Comparison of ENCODE assay signal across 2 cellular contexts in the genomic region with DNA sequence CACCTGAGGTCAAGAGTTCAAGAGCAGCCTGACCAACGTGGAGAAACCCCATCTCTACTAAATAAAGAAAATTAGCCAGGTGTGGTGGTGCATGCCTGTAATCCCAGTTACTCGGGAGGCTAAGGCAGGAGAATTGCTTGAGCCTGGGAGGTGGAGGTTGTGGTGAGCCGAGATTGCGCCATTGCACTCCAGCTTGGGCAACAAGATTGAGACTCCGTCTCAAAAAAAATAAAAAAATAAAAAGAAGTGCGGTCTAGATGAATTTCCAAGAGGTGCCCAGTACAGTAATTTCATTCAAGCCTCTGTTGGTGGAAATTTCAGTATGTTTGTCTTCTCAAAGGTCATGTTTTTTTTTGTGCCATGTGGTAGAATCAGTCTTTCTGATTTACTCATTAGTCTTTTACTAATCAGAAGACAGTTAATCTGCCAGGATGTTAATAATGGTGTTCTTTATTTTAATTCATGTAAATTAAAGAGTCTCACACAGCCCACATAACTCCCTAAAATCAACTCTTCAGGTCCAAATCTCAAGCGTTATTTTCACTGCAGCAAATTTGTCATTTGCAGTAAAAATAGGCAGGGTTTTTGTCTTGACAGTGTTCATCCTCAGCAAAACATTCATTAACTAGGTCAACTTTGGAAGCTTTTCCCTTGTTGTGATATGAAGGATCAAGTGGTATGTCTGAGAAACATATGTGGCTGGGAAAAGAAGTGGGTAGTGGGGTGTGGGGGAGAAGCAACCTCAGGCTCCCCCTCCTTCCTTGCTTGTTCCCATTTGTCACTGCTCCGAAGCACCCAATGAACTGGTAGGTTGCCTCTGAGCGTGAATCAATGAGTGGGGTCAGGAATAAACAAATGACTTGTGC.
TF ChIP-seq lines count a peak whose summit lies in the region.

No MANE protein-coding gene starts in this region.

TF ChIP-seq in GM12878, 131 proteins besides CTCF, POLR2A, EP300 and RAD21:
- TF ChIP-seq BCL11A (IDR thresholded peaks at IDR 0.05; ENCODE audit: low read depth, low read length): 0 out of 2 replicates have a peak, but pooled peaks have one; percentile 4
- 0 out of 2 replicates have a peak, but pooled peaks have one; percentile 5 for TF ChIP-seq NFIC (IDR thresholded peaks at IDR 0.05; ENCODE audit: low read depth, low read length)
- no peak for TF ChIP-seq RCOR1 (conservative IDR thresholded peaks at IDR 0.05; ENCODE audit: low read depth, low read length)
- TF ChIP-seq FOXK2 (IDR thresholded peaks at IDR 0.05): 0 out of 2 replicates have a peak, but pooled peaks have one; percentile 16

TF ChIP-seq in liver, 16 proteins besides CTCF, POLR2A, EP300 and RAD21 (continued from another document):
- TF ChIP-seq HNF4A (conservative IDR thresholded peaks at IDR 0.05): peak; percentile 69 to 75
- no peak for TF ChIP-seq TAF1 (conservative IDR thresholded peaks at IDR 0.05)
- TF ChIP-seq, protein P1, sequence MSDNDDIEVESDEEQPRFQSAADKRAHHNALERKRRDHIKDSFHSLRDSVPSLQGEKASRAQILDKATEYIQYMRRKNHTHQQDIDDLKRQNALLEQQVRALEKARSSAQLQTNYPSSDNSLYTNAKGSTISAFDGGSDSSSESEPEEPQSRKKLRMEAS (IDR thresholded peaks at IDR 0.05): peak; percentile 22
- no peak for TF ChIP-seq FOXA1 (IDR thresholded peaks at IDR 0.05)
- no peak for TF ChIP-seq NR2F2 (IDR thresholded peaks at IDR 0.05)
- TF ChIP-seq, protein P2, sequence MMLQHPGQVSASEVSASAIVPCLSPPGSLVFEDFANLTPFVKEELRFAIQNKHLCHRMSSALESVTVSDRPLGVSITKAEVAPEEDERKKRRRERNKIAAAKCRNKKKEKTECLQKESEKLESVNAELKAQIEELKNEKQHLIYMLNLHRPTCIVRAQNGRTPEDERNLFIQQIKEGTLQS (IDR thresholded peaks at IDR 0.05): no peak
- no peak for TF ChIP-seq YY1 (IDR thresholded peaks at IDR 0.05)
- TF ChIP-seq HNF4G (IDR thresholded peaks at IDR 0.05): peak; percentile 56
- TF ChIP-seq JUND (IDR thresholded peaks at IDR 0.05): no peak
- TF ChIP-seq, protein P3, sequence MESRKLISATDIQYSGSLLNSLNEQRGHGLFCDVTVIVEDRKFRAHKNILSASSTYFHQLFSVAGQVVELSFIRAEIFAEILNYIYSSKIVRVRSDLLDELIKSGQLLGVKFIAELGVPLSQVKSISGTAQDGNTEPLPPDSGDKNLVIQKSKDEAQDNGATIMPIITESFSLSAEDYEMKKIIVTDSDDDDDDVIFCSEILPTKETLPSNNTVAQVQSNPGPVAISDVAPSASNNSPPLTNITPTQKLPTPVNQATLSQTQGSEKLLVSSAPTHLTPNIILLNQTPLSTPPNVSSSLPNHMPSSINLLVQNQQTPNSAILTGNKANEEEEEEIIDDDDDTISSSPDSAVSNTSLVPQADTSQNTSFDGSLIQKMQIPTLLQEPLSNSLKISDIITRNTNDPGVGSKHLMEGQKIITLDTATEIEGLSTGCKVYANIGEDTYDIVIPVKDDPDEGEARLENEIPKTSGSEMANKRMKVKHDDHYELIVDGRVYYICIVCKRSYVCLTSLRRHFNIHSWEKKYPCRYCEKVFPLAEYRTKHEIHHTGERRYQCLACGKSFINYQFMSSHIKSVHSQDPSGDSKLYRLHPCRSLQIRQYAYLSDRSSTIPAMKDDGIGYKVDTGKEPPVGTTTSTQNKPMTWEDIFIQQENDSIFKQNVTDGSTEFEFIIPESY (IDR thresholded peaks at IDR 0.05): no peak
- peak; percentile 58 for TF ChIP-seq SP1 (IDR thresholded peaks at IDR 0.05)
- TF ChIP-seq, protein P4, sequence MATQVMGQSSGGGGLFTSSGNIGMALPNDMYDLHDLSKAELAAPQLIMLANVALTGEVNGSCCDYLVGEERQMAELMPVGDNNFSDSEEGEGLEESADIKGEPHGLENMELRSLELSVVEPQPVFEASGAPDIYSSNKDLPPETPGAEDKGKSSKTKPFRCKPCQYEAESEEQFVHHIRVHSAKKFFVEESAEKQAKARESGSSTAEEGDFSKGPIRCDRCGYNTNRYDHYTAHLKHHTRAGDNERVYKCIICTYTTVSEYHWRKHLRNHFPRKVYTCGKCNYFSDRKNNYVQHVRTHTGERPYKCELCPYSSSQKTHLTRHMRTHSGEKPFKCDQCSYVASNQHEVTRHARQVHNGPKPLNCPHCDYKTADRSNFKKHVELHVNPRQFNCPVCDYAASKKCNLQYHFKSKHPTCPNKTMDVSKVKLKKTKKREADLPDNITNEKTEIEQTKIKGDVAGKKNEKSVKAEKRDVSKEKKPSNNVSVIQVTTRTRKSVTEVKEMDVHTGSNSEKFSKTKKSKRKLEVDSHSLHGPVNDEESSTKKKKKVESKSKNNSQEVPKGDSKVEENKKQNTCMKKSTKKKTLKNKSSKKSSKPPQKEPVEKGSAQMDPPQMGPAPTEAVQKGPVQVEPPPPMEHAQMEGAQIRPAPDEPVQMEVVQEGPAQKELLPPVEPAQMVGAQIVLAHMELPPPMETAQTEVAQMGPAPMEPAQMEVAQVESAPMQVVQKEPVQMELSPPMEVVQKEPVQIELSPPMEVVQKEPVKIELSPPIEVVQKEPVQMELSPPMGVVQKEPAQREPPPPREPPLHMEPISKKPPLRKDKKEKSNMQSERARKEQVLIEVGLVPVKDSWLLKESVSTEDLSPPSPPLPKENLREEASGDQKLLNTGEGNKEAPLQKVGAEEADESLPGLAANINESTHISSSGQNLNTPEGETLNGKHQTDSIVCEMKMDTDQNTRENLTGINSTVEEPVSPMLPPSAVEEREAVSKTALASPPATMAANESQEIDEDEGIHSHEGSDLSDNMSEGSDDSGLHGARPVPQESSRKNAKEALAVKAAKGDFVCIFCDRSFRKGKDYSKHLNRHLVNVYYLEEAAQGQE (IDR thresholded peaks at IDR 0.05): no peak
- peak in 1 of 2 donors; percentile 29 for TF ChIP-seq RXRA (IDR thresholded peaks at IDR 0.05)
- no peak for TF ChIP-seq GABPA (IDR thresholded peaks at IDR 0.05 in 1 of 2, conservative IDR thresholded peaks at IDR 0.05 in 1 of 2)
